1 cellular context compared by ENCODE assay signal in genomic region chr3:58051658-58052261, GRCh38.
A peak's percentile ranks its signal among the peaks of the same experiment; 100 is the strongest.
TF ChIP-seq lines count a peak whose summit lies in the region.
"Not testable (repeated sequence)": the region's sequence is repeated elsewhere in the genome, so short reads cannot be mapped to it uniquely, and the experiment has no call there.

No MANE protein-coding gene starts in this region.

TF ChIP-seq in HepG2, 621 proteins besides CTCF, POLR2A, EP300 and RAD21:
- peak; percentile 44; the same call in 1 of the 2 replicates for TF ChIP-seq RARA (CRISPR knock-in tag; IDR thresholded peaks at IDR 0.05)
- TF ChIP-seq RXRA (CRISPR knock-in tag; IDR thresholded peaks at IDR 0.05) = peak; percentile 38; the same call in 1 of the 2 replicates
- 0 out of 2 replicates have a peak, but pooled peaks have one; percentile 7 for TF ChIP-seq CREM (IDR thresholded peaks at IDR 0.05)
- TF ChIP-seq CREM (CRISPR knock-in tag; IDR thresholded peaks at IDR 0.05); SOX6 (IDR thresholded peaks at IDR 0.05); NR2F6 (IDR thresholded peaks at IDR 0.05): not testable (repeated sequence)
- 0 out of 2 replicates have a peak, but pooled peaks have one; percentile 15 for TF ChIP-seq ZNF574 (CRISPR knock-in tag; IDR thresholded peaks at IDR 0.05)
- TF ChIP-seq MED1 (CRISPR knock-in tag; IDR thresholded peaks at IDR 0.05) = 0 out of 2 replicates have a peak, but pooled peaks have one; percentile 18
- TF ChIP-seq SOX6 (CRISPR knock-in tag; IDR thresholded peaks at IDR 0.05) = peak; percentile 32; the same call in 1 of the 2 replicates
- TF ChIP-seq NR2F6 (CRISPR knock-in tag; IDR thresholded peaks at IDR 0.05) = peak; percentile 18; the same call in 1 of the 2 replicates
- 0 out of 2 replicates have a peak, but pooled peaks have one; percentile 11 for TF ChIP-seq HOXA3 (CRISPR knock-in tag; IDR thresholded peaks at IDR 0.05)
- TF ChIP-seq, protein P1, sequence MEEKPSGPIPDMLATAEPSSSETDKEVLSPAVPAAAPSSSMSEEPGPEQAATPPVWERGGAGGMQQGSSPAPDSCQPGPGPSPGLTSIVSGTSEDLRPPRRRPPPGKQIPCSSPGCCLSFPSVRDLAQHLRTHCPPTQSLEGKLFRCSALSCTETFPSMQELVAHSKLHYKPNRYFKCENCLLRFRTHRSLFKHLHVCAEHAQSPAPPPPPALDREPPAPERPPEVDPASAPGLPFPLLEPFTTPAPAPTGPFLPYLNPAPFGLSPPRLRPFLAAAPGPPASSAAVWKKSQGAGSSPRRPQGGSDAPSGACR (CRISPR knock-in tag; IDR thresholded peaks at IDR 0.05) = 0 out of 2 replicates have a peak, but pooled peaks have one; percentile 18
- peak; percentile 36 for TF ChIP-seq SOX5 (CRISPR knock-in tag; IDR thresholded peaks at IDR 0.05; ENCODE audit: borderline replicate concordance)
- 0 out of 2 replicates have a peak, but pooled peaks have one; percentile 71 for TF ChIP-seq ZBTB38 (CRISPR knock-in tag; IDR thresholded peaks at IDR 0.05)
